In the genomic region with DNA sequence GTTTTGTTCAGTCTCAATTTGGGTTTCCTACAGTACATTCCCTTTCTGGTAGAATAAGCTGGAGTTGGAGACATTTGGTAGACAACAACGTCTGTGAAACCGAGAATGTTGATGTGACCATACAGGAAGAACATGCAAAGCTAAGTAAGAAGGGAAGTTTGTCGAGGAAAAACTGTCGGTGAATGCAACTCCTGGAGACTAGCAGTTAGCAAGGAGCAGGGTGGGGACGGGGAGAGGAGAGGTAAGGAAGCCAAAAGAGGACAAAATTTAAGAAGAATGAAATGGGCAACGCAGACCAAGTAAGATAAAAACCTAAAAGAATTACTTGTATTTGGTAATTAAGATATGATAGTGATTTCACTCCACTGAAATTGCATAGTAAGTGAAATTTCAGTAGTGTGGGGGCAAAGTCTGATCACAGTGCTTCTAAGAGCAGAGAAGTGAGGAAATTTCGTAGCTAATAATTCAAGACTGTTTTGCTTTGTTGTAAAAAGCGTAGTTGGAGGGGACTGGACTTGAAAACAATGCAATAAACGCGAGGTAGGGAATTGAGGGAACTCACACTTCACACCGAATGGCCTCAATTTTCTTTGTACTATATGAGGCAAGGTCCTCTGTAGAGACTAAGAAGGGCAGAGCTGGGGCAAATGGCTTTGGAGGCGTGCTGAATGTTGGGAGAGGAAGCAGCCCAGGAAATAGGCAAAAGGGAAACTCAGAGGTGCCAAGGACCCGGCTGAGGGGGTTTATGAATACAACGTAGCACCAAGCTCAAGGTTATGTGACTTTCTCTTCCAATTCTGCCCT, we compare ENCODE assay signal across 8 cellular contexts. TPM values are rescaled to one million over a fixed set of nuclear protein-coding genes. Genes with fewer than 3 reads are reported as not detected.
A peak's percentile ranks its signal among the peaks of the same experiment; 100 is the strongest.
DNase-seq lines count a peak whose midpoint lies in the region; ATAC-seq lines count a peak whose summit lies in the region.

No MANE protein-coding gene starts in this region.

- DNase-seq in activated T-helper 2 cell treated with anti-CD3 and anti-CD28 coated beads, Interferon-gamma antibody, Interleukin-2, Interleukin-4, amounts not matched to agents 10 μg/mL and 5 μg/mL and 100 μg/mL, durations not matched to agents 14 hours and 24 hours and 36 hours (ENCODE audit: low spot score), result no peak
- DNase-seq in skeletal muscle cell (ENCODE audit: low read depth) (no peak), putamen (ENCODE audit: low spot score) (no peak), GM19240 (ENCODE audit: insufficient read length, low spot score) (no peak), NCI-H1930 (lab: John Stamatoyannopoulos, UW) (no peak)

- H3K4me1 ChIP-seq in iPS-20b (ENCODE audit: insufficient read depth, low read length), result peaks cover 7% of the 10 kb centered on the region; the same call in 1 of the 2 replicates

- H3K27ac Mint-ChIP-seq in activated T-helper 2 cell treated with anti-CD3 and anti-CD28 coated beads, Interferon-gamma antibody, Interleukin-2, Interleukin-4, amounts not matched to agents 10 μg/mL and 5 μg/mL and 100 μg/mL, durations not matched to agents 14 hours and 24 hours and 36 hours, result no peak overlapping the region

- intact Hi-C loops in activated T-helper 2 cell treated with anti-CD3 and anti-CD28 coated beads, Interferon-gamma antibody, Interleukin-2, Interleukin-4, amounts not matched to agents 10 μg/mL and 5 μg/mL and 100 μg/mL, durations not matched to agents 14 hours and 24 hours and 36 hours (cut with micrococcal nuclease), result no loop called here

- peak overlapping the region; percentile 74 for H3K4me3 Mint-ChIP-seq in activated T-helper 2 cell treated with anti-CD3 and anti-CD28 coated beads, Interferon-gamma antibody, Interleukin-2, Interleukin-4, amounts not matched to agents 10 μg/mL and 5 μg/mL and 100 μg/mL, durations not matched to agents 14 hours and 24 hours and 36 hours (ENCODE audit: low read depth)

- H3K4me3 ChIP-seq in iPS-20b (ENCODE audit: low read length) (peak overlapping the region; percentile 85), skeletal muscle cell (ENCODE audit: low read depth, low read length) (peak overlapping the region; percentile 55)

- ATAC-seq in GM19372 (IDR thresholded peaks at IDR 0.05; ENCODE audit: low read depth, unreplicated experiment) (peak; percentile 18), HG02763 (IDR thresholded peaks at IDR 0.05; ENCODE audit: unreplicated experiment) (no peak)

- peaks cover 59% of the 10 kb centered on the region for H3K27me3 ChIP-seq in iPS-20b (ENCODE audit: insufficient read depth, low read length)

- H3K36me3 Mint-ChIP-seq in activated T-helper 2 cell treated with anti-CD3 and anti-CD28 coated beads, Interferon-gamma antibody, Interleukin-2, Interleukin-4, amounts not matched to agents 10 μg/mL and 5 μg/mL and 100 μg/mL, durations not matched to agents 14 hours and 24 hours and 36 hours (ENCODE audit: low read depth), result no peaks in the 10 kb centered on the region

- H3K36me3 ChIP-seq in iPS-20b (ENCODE audit: insufficient read depth, low read depth, low read length), result no peaks in the 10 kb centered on the region

- H3K9ac ChIP-seq in iPS-20b (ENCODE audit: low read depth, low read length), result peak overlapping the region; percentile 81; the same call in 1 of the 2 replicates

- peaks cover 38% of the 10 kb centered on the region for H3K27me3 Mint-ChIP-seq in activated T-helper 2 cell treated with anti-CD3 and anti-CD28 coated beads, Interferon-gamma antibody, Interleukin-2, Interleukin-4, amounts not matched to agents 10 μg/mL and 5 μg/mL and 100 μg/mL, durations not matched to agents 14 hours and 24 hours and 36 hours (ENCODE audit: low read depth)

- no peak overlapping the region for H3K27ac ChIP-seq in iPS-20b (ENCODE audit: low read length)

- H3K9me3 Mint-ChIP-seq in activated T-helper 2 cell treated with anti-CD3 and anti-CD28 coated beads, Interferon-gamma antibody, Interleukin-2, Interleukin-4, amounts not matched to agents 10 μg/mL and 5 μg/mL and 100 μg/mL, durations not matched to agents 14 hours and 24 hours and 36 hours, result no peaks in the 10 kb centered on the region

- H3K4me1 Mint-ChIP-seq in activated T-helper 2 cell treated with anti-CD3 and anti-CD28 coated beads, Interferon-gamma antibody, Interleukin-2, Interleukin-4, amounts not matched to agents 10 μg/mL and 5 μg/mL and 100 μg/mL, durations not matched to agents 14 hours and 24 hours and 36 hours (ENCODE audit: low read depth), result peaks cover 28% of the 10 kb centered on the region

- no peaks in the 10 kb centered on the region for H3K9me3 ChIP-seq in iPS-20b (ENCODE audit: insufficient read depth, low read depth, low read length)

RNA-seq across cellular contexts. Expression of a gene that starts 0.8 kb away (rescaled TPM):
- 0.07 and 0.09 TPM in 2 replicates for total RNA-seq in activated T-helper 2 cell treated with anti-CD3 and anti-CD28 coated beads, Interferon-gamma antibody, Interleukin-2, Interleukin-4, amounts not matched to agents 10 μg/mL and 5 μg/mL and 100 μg/mL, durations not matched to agents 14 hours and 24 hours and 36 hours

RNA-seq across cellular contexts. Expression of a gene that starts 40.3 kb away (rescaled TPM):
- 12.5 and 14.6 TPM in 2 replicates for total RNA-seq in activated T-helper 2 cell treated with anti-CD3 and anti-CD28 coated beads, Interferon-gamma antibody, Interleukin-2, Interleukin-4, amounts not matched to agents 10 μg/mL and 5 μg/mL and 100 μg/mL, durations not matched to agents 14 hours and 24 hours and 36 hours
